ENCODE assay signal across 9 cellular contexts in the genomic region with DNA sequence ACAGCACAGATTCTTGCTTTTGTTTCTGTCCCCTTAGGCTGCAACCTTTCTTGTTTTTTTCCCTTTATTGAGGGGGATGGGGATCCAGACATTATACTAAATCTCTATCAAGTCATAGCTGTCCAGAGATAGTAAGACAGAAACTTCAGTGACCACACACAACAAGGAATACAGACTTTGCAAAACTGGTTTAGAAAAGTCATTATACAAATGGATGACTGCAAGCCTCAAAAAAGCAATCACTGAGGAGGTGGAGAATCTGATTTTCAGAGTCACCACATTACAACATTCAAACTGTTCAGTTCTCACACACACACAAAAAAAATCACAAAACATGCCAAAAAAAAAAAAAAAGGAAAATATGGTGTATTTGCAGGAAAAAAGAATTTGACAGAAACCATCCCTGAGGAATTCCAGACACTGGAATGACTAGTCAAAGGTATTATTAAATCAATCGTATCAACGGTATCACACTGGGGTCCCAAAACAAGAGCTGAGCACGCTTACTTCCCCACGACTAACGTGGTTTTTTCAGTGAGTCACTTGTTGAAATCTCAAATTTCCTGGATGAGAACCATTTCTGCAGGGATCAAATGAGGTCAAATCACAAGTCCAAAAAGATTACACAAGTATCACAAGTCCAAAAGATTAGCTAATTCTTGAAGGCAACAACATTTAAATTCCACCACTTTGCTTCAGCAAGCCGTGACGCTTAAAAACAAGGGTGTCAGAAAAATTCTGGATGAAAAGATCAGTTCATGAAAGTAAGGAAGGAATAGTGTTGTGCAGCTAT. TPM values are rescaled to one million over a fixed set of nuclear protein-coding genes. Genes with fewer than 3 reads are reported as not detected.
A peak's percentile ranks its signal among the peaks of the same experiment; 100 is the strongest.
DNase-seq lines count a peak whose midpoint lies in the region; ATAC-seq and TF ChIP-seq lines count a peak whose summit lies in the region.
"Had no signal": no experiment of that assay in that cellular context is flagged by ENCODE, and none has a peak within 500 bp of the region (broad histone marks: within the 10 kb centered on the region; RNA-seq: fewer than 3 reads in every experiment).

No MANE protein-coding gene starts in this region.

- peaks cover 41% of the 10 kb centered on the region for H3K4me1 ChIP-seq in adipocyte (ENCODE audit: control insufficient read depth, insufficient read depth, low read length)
- H3K4me1 ChIP-seq in right cardiac atrium (ENCODE audit: control insufficient read depth, insufficient read depth, low read length) = peaks cover 13% of the 10 kb centered on the region
- peaks cover 46% of the 10 kb centered on the region for H3K4me1 ChIP-seq in upper lobe of right lung
- H3K4me1 ChIP-seq in uterus = no peaks in the 10 kb centered on the region

- TF ChIP-seq CTCF in upper lobe of right lung (IDR thresholded peaks at IDR 0.05) (no peak), uterus (IDR thresholded peaks at IDR 0.05) (no peak)

- H3K36me3 ChIP-seq in adipocyte (ENCODE audit: control insufficient read depth, insufficient read depth, low read length, severe bottlenecking) (no peaks in the 10 kb centered on the region), upper lobe of right lung (no peaks in the 10 kb centered on the region), uterus (no peaks in the 10 kb centered on the region)

- H3K27ac ChIP-seq in right cardiac atrium (ENCODE audit: low read length) = peak overlapping the region; percentile 76
- H3K27ac ChIP-seq in upper lobe of right lung = peak overlapping the region; percentile 28
- peak overlapping the region in 1 of 2 donors; percentile 25 for H3K27ac ChIP-seq in uterus

- no peak for DNase-seq in Right ventricle myocardium inferior (ENCODE audit: missing footprints)
- no peak for DNase-seq in cardiac septum (ENCODE audit: low spot score)
- DNase-seq in adipocyte (ENCODE audit: low read depth) = no peak
- DNase-seq in right cardiac atrium = no peak
- DNase-seq in upper lobe of right lung = no peak
- no peak for DNase-seq in uterus
- DNase-seq in DMS 273 (lab: John Stamatoyannopoulos, UW; ENCODE audit: unreplicated experiment) = no peak
- no peak for DNase-seq in T-helper 9 cell
- DNase-seq: COR-L47 had no signal

- peak; percentile 77 for ATAC-seq in Right ventricle myocardium inferior
- ATAC-seq in right cardiac atrium = peak; percentile 76 to 79
- peak; percentile 64 for ATAC-seq in upper lobe of right lung

- peak overlapping the region; percentile 55 for H3K9ac ChIP-seq in adipocyte (ENCODE audit: low read length)

- TF ChIP-seq POLR2A in uterus (IDR thresholded peaks at IDR 0.05) = no peak

- H3K9me3 ChIP-seq in adipocyte (ENCODE audit: control insufficient read depth, low read length) = peaks cover 6% of the 10 kb centered on the region
- H3K9me3 ChIP-seq in right cardiac atrium (ENCODE audit: control insufficient read depth, low read length) = no peaks in the 10 kb centered on the region
- H3K9me3 ChIP-seq in upper lobe of right lung = peaks cover 6% of the 10 kb centered on the region
- no peaks in the 10 kb centered on the region for H3K9me3 ChIP-seq in uterus

- intact Hi-C loops in Right ventricle myocardium inferior (cut with DNase I) = loop anchor here (5.0 kb wide), 1 partner anchor 37 kb away; no protein-coding TSS in a partner anchor
- intact Hi-C loops in cardiac septum (cut with DNase I) = no loop called here
- intact Hi-C loops in right cardiac atrium (cut with DNase I) = no loop called here
- intact Hi-C loops in upper lobe of right lung (cut with DNase I) = no loop called here
- intact Hi-C loops in uterus (cut with DNase I; ENCODE audit: low total_unique reads) = no loop called here

- H3K27me3 ChIP-seq in adipocyte (replicated peaks; ENCODE audit: control insufficient read depth, insufficient read depth, low read length) = no peaks in the 10 kb centered on the region
- no peaks in the 10 kb centered on the region for H3K27me3 ChIP-seq in right cardiac atrium (ENCODE audit: control insufficient read depth, insufficient read depth)
- no peaks in the 10 kb centered on the region for H3K27me3 ChIP-seq in upper lobe of right lung
- H3K27me3 ChIP-seq in uterus = no peaks in the 10 kb centered on the region

- 52% methylated on average over 7 of the region's 7 CpGs for WGBS in right cardiac atrium

- H3K4me3 ChIP-seq in adipocyte (ENCODE audit: low read length) (peak overlapping the region; percentile 76), right cardiac atrium (ENCODE audit: low read length) (no peak overlapping the region), upper lobe of right lung (no peak overlapping the region), uterus (no peak overlapping the region)

RNA-seq across cellular contexts. Expression of gene USP12, which starts 41.2 kb away (rescaled TPM):
- total RNA-seq in Right ventricle myocardium inferior = 20.1 TPM
- total RNA-seq in cardiac septum = 28.0 TPM
- 10 to 100 TPM; 16.6 to 19.3 (median 18.4) TPM for total RNA-seq in right cardiac atrium
- polyA plus RNA-seq in right cardiac atrium = 5.4 TPM
- 37.5 TPM for total RNA-seq in upper lobe of right lung
- 10 to 100 TPM; 12.1 to 32.8 (median 20.5) TPM for total RNA-seq in uterus
